ENCODE assay signal across 1 cellular context in genomic region chr3:9552252-9552999, GRCh38.
TF ChIP-seq lines count a peak whose summit lies in the region.

No MANE protein-coding gene starts in this region.

TF ChIP-seq in GM23338, 12 proteins besides CTCF, POLR2A, EP300 and RAD21 (continued from another document):
- TF ChIP-seq ZNF462 (CRISPR knock-in tag; IDR thresholded peaks at IDR 0.05) (no peak), STAT1 (IDR thresholded peaks at IDR 0.05; ENCODE audit: unreplicated experiment) (no peak), REST (IDR thresholded peaks at IDR 0.05; ENCODE audit: unreplicated experiment) (peak; percentile 99), POLR2AphosphoS5 (IDR thresholded peaks at IDR 0.05; ENCODE audit: low read depth) (no peak), CREB1 (CRISPR knock-in tag; IDR thresholded peaks at IDR 0.05; ENCODE audit: low read depth) (0 out of 2 replicates have a peak, but pooled peaks have one; percentile 37), JUNB (IDR thresholded peaks at IDR 0.05; ENCODE audit: unreplicated experiment) (no peak)
